In genomic region chr2:182817558-182817957, GRCh38 we compare ENCODE assay signal across 26 cellular contexts. TPM values are rescaled to one million over a fixed set of nuclear protein-coding genes. Genes with fewer than 3 reads are reported as not detected.
"Had no signal": no experiment of that assay in that cellular context is flagged by ENCODE, and none has a peak within 500 bp of the region (broad histone marks: within the 10 kb centered on the region; RNA-seq: fewer than 3 reads in every experiment).

No MANE protein-coding gene starts in this region.

- H3K27ac Mint-ChIP-seq: activated CD8-positive, alpha-beta T cell treated with anti-CD3 and anti-CD28 coated beads, Interleukin-2, amount 10 ng/mL, durations not matched to agents 7 days and 5 days; activated naive CD4-positive, alpha-beta T cell treated with anti-CD3 and anti-CD28 coated beads, Interleukin-2, amount 50 U/mL, for 72 hours; activated T-helper 1 cell treated with anti-CD3 and anti-CD28 coated beads, Interleukin-12 subunit alpha, Interleukin-12 subunit beta, Interleukin-2, Interleukin-4 antibody, amounts not matched to agents 30 ng/mL and 10 ng/mL and 1 ng/mL, durations not matched to agents 14 hours and 24 hours and 36 hours; endodermal cell; nephron progenitor cell; stimulated activated effector memory CD8-positive, alpha-beta T cell treated with anti-CD3 and anti-CD28 coated beads, Interleukin-12 subunit alpha, Interleukin-12 subunit beta, amount 100 ng/mL, for 72 hours had no signal

- H3K36me3 ChIP-seq: adrenal gland, ascending aorta, breast epithelium, gastroesophageal sphincter, ovary, right atrium auricular region, WERI-Rb-1 had no signal

- H3K9me3 Mint-ChIP-seq: activated naive CD4-positive, alpha-beta T cell treated with anti-CD3 and anti-CD28 coated beads, Interleukin-2, amount 50 U/mL, for 72 hours; activated T-helper 1 cell treated with anti-CD3 and anti-CD28 coated beads, Interleukin-12 subunit alpha, Interleukin-12 subunit beta, Interleukin-2, Interleukin-4 antibody, amounts not matched to agents 30 ng/mL and 10 ng/mL and 1 ng/mL, durations not matched to agents 14 hours and 24 hours and 36 hours; endodermal cell; nephron progenitor cell; stimulated activated effector memory CD8-positive, alpha-beta T cell treated with anti-CD3 and anti-CD28 coated beads, Interleukin-12 subunit alpha, Interleukin-12 subunit beta, amount 100 ng/mL, for 72 hours had no signal

- H3K4me3 Mint-ChIP-seq: activated CD8-positive, alpha-beta T cell treated with anti-CD3 and anti-CD28 coated beads, Interleukin-2, amount 10 ng/mL, durations not matched to agents 7 days and 5 days; activated T-helper 1 cell treated with anti-CD3 and anti-CD28 coated beads, Interleukin-12 subunit alpha, Interleukin-12 subunit beta, Interleukin-2, Interleukin-4 antibody, amounts not matched to agents 30 ng/mL and 10 ng/mL and 1 ng/mL, durations not matched to agents 14 hours and 24 hours and 36 hours; endodermal cell; nephron progenitor cell; stimulated activated effector memory CD8-positive, alpha-beta T cell treated with anti-CD3 and anti-CD28 coated beads, Interleukin-12 subunit alpha, Interleukin-12 subunit beta, amount 100 ng/mL, for 72 hours had no signal

- H3K4me3 ChIP-seq: adrenal gland, ascending aorta, breast epithelium, gastroesophageal sphincter, ovary, psoas muscle, right atrium auricular region, testis had no signal

- H3K36me3 Mint-ChIP-seq: activated naive CD4-positive, alpha-beta T cell treated with anti-CD3 and anti-CD28 coated beads, Interleukin-2, amount 50 U/mL, for 72 hours; stimulated activated effector memory CD8-positive, alpha-beta T cell treated with anti-CD3 and anti-CD28 coated beads, Interleukin-12 subunit alpha, Interleukin-12 subunit beta, amount 100 ng/mL, for 72 hours had no signal

- H3K27me3 ChIP-seq: adrenal gland, ascending aorta, breast epithelium, gastroesophageal sphincter, ovary, right atrium auricular region, testis had no signal

- H3K9me3 ChIP-seq: adrenal gland, ascending aorta, breast epithelium, gastroesophageal sphincter, ovary, psoas muscle, right atrium auricular region, testis had no signal

- H3K27ac ChIP-seq: adrenal gland, ascending aorta, breast epithelium, ovary, psoas muscle, right atrium auricular region, WERI-Rb-1 had no signal

- H3K4me1 ChIP-seq: breast epithelium, psoas muscle had no signal

- FAIRE-seq: TTC549 had no signal

- H3K4me1 Mint-ChIP-seq: stimulated activated effector memory CD8-positive, alpha-beta T cell treated with anti-CD3 and anti-CD28 coated beads, Interleukin-12 subunit alpha, Interleukin-12 subunit beta, amount 100 ng/mL, for 72 hours had no signal

- DNase-seq: activated CD4-positive, alpha-beta T cell treated with anti-CD3 and anti-CD28 coated beads for 1 hour; activated CD4-positive, alpha-beta T cell treated with anti-CD3 and anti-CD28 coated beads, Interleukin-2, amount 50 U/mL, for 1 hour; activated CD8-positive, alpha-beta T cell treated with anti-CD3 and anti-CD28 coated beads, Interleukin-2, amount 10 ng/mL, durations not matched to agents 7 days and 5 days; activated gamma-delta T cell; adrenal gland; cortex of kidney; endodermal cell; head of caudate nucleus; islet precursor cell; left cardiac atrium; nephron progenitor cell; ovary; psoas muscle; stimulated activated CD4-positive, alpha-beta T cell treated with anti-CD3 and anti-CD28 coated beads, Interleukin-2, amount 100 ng/mL, for 24 hours; T-helper 1 cell; testis; trophoblast cell; WERI-Rb-1 had no signal

RNA-seq across cellular contexts. Expression of gene FRZB, which starts 48.9 kb away (rescaled TPM):
- total RNA-seq: activated CD8-positive, alpha-beta T cell treated with anti-CD3 and anti-CD28 coated beads, Interleukin-2, amount 10 ng/mL, durations not matched to agents 7 days and 5 days; activated naive CD4-positive, alpha-beta T cell treated with anti-CD3 and anti-CD28 coated beads, Interleukin-2, amount 50 U/mL, for 72 hours; activated T-helper 1 cell treated with anti-CD3 and anti-CD28 coated beads, Interleukin-12 subunit alpha, Interleukin-12 subunit beta, Interleukin-2, Interleukin-4 antibody, amounts not matched to agents 30 ng/mL and 10 ng/mL and 1 ng/mL, durations not matched to agents 14 hours and 24 hours and 36 hours had no signal
